10 cellular contexts compared by ENCODE assay signal in genomic region chr7:128076831-128077271, GRCh38. TPM values are rescaled to one million over a fixed set of nuclear protein-coding genes. Genes with fewer than 3 reads are reported as not detected.
DNase-seq lines count a peak whose midpoint lies in the region; ATAC-seq and TF ChIP-seq lines count a peak whose summit lies in the region.
"Had no signal": no experiment of that assay in that cellular context is flagged by ENCODE, and none has a peak within 500 bp of the region (broad histone marks: within the 10 kb centered on the region; RNA-seq: fewer than 3 reads in every experiment).

No MANE protein-coding gene starts in this region.

- H3K4me1 ChIP-seq in BLaER1 (peaks cover 77% of the 10 kb centered on the region), mucosa of descending colon (ENCODE audit: low read depth) (peaks cover 9% of the 10 kb centered on the region)

- ATAC-seq in mucosa of descending colon = peak; percentile 82
- no peak for ATAC-seq in HG02610 (IDR thresholded peaks at IDR 0.05; ENCODE audit: unreplicated experiment)
- no peak for ATAC-seq in GM21367 (IDR thresholded peaks at IDR 0.05; ENCODE audit: unreplicated experiment)
- no peak for ATAC-seq in GM21447 (IDR thresholded peaks at IDR 0.05; ENCODE audit: unreplicated experiment)

- no peak overlapping the region for H3K9ac ChIP-seq in BLaER1

- TF ChIP-seq CTCF in mucosa of descending colon (IDR thresholded peaks at IDR 0.05) = no peak

- DNase-seq in NCI-H1105 (lab: John Stamatoyannopoulos, UW) = peak; percentile 43
- DNase-seq in caudate nucleus (lab: John Stamatoyannopoulos, UW) = peak in 8 of 61 donors; percentile 10 to 46 (median 19)
- peak; percentile 81 to 90 (median 88) for DNase-seq in mucosa of descending colon
- DNase-seq in NCI-H774 (lab: John Stamatoyannopoulos, UW) = no peak
- DNase-seq: brain microvascular endothelial cell, spleen had no signal

- H3K27ac ChIP-seq in BLaER1 (peak overlapping the region; percentile 31), caudate nucleus (ENCODE audit: low read depth, low read length) (peak overlapping the region; percentile 26)
- H3K27ac ChIP-seq: brain microvascular endothelial cell, spleen had no signal

- H3K9me3 ChIP-seq in BLaER1 (no peaks in the 10 kb centered on the region), mucosa of descending colon (no peaks in the 10 kb centered on the region)
- H3K9me3 ChIP-seq: spleen had no signal

- H3K36me3 ChIP-seq in BLaER1 = peaks cover 59% of the 10 kb centered on the region
- H3K36me3 ChIP-seq in mucosa of descending colon (ENCODE audit: low read depth) = no peaks in the 10 kb centered on the region

- peak overlapping the region; percentile 81 for H3K4me2 ChIP-seq in BLaER1

- no peak overlapping the region for H3K4me3 ChIP-seq in BLaER1
- H3K4me3 ChIP-seq in mucosa of descending colon = no peak overlapping the region
- H3K4me3 ChIP-seq: spleen had no signal

- intact Hi-C loops in mucosa of descending colon (cut with DNase I, micrococcal nuclease) = no loop called here

- no peaks in the 10 kb centered on the region for H3K27me3 ChIP-seq in BLaER1
- H3K27me3 ChIP-seq: brain microvascular endothelial cell, spleen had no signal

- peaks cover 36% of the 10 kb centered on the region for H4K20me1 ChIP-seq in BLaER1

RNA-seq across cellular contexts. Expression of gene LRRC4, which starts 45.6 kb away (rescaled TPM):
- 1 to 10 TPM in 2 of 3 donors, under 1 TPM in 1; 0.26 to 7.6 (median 1.1) TPM for total RNA-seq in mucosa of descending colon
